In the genomic region with DNA sequence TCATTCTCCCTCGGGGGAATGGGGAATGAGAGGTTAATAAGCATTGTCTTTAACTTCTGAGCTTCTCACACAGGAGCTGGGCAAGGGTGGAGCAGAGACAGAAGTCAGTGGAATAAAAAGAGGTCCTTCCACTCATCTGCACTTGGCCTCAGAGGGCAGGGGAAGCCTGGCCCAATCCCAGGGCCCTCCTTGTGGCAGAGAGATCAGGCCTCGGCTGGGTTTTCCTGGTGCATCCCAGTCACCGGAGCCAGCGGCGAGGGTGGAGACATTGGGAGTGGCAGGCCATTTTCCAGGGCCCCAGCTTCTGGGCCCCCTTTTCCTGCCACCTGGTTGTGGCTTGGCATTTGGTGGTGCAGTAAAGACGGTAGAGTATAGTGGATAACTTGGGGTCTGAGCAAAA, we compare ENCODE assay signal across 1 cellular context.
TF ChIP-seq lines count a peak whose summit lies in the region.

No MANE protein-coding gene starts in this region.

TF ChIP-seq in SK-N-SH, 30 proteins besides CTCF, POLR2A, EP300 and RAD21 (continued from another document):
- TF ChIP-seq, protein P1, sequence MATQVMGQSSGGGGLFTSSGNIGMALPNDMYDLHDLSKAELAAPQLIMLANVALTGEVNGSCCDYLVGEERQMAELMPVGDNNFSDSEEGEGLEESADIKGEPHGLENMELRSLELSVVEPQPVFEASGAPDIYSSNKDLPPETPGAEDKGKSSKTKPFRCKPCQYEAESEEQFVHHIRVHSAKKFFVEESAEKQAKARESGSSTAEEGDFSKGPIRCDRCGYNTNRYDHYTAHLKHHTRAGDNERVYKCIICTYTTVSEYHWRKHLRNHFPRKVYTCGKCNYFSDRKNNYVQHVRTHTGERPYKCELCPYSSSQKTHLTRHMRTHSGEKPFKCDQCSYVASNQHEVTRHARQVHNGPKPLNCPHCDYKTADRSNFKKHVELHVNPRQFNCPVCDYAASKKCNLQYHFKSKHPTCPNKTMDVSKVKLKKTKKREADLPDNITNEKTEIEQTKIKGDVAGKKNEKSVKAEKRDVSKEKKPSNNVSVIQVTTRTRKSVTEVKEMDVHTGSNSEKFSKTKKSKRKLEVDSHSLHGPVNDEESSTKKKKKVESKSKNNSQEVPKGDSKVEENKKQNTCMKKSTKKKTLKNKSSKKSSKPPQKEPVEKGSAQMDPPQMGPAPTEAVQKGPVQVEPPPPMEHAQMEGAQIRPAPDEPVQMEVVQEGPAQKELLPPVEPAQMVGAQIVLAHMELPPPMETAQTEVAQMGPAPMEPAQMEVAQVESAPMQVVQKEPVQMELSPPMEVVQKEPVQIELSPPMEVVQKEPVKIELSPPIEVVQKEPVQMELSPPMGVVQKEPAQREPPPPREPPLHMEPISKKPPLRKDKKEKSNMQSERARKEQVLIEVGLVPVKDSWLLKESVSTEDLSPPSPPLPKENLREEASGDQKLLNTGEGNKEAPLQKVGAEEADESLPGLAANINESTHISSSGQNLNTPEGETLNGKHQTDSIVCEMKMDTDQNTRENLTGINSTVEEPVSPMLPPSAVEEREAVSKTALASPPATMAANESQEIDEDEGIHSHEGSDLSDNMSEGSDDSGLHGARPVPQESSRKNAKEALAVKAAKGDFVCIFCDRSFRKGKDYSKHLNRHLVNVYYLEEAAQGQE (IDR thresholded peaks at IDR 0.05; ENCODE audit: low read depth, low read length), result no peak
- TF ChIP-seq USF2 (IDR thresholded peaks at IDR 0.05; ENCODE audit: borderline replicate concordance, low read depth, low read length) (no peak), TEAD4 (IDR thresholded peaks at IDR 0.05; ENCODE audit: borderline replicate concordance, insufficient read depth) (no peak)
